8 cellular contexts compared by ENCODE assay signal in the genomic region with DNA sequence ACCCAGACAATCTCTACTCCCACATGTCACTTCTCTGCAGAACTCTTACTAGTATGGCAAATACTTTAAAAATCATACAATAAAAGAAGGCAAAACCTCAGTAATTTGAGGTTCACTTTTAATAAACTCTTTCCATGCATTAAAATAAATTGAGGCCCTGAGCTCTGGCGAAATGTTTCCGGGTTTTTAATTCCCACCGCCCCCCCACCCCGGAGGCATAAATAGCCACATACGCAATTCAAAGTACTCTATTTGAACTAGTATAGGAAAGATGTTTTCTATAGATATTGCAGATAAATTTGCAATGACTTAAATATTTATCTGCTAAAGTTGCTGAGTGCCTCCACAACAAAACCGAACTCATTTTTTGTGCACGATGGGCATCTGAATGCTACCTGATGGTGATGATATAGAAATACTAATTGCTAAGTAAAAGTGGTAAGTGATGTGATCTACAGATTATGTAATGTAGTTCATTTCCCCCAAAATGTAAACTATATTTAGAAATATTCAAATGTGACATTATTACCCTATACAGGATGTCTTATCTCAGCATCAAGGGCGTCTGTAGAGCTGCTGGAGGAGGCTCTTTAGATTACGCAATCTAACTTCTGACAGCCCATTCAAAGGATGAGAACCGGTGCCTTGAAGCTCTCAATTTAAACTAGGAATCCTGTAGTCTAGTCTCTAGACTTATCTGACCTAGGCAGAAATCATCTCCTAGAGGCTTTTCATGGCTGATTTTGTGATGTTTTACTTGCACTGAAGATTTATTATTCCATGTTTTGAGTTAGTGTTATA. TPM values are rescaled to one million over a fixed set of nuclear protein-coding genes. Genes with fewer than 3 reads are reported as not detected.
A peak's percentile ranks its signal among the peaks of the same experiment; 100 is the strongest.
DNase-seq lines count a peak whose midpoint lies in the region; ATAC-seq, FAIRE-seq and TF ChIP-seq lines count a peak whose summit lies in the region.

No MANE protein-coding gene starts in this region.

- peak overlapping the region; percentile 94 to 96 for H3K27ac ChIP-seq in A549
- H3K27ac ChIP-seq in Peyer's patch = peak overlapping the region; percentile 97 to 100 (median 99)
- peak overlapping the region; percentile 92 to 96 for H3K27ac ChIP-seq in coronary artery

- H3K27ac Mint-ChIP-seq in nephron = peak overlapping the region; percentile 84 to 94 (median 94)

- TF ChIP-seq CTCF in A549 (IDR thresholded peaks at IDR 0.05) (no peak), Peyer's patch (IDR thresholded peaks at IDR 0.05) (no peak), coronary artery (IDR thresholded peaks at IDR 0.05) (no peak), nephron (IDR thresholded peaks at IDR 0.05; ENCODE audit: unreplicated experiment in 3 of 3) (no peak)

- DNase-seq in A549 (ENCODE audit: low read depth in 1 of 2, low spot score in 1 of 2) = peak in 1 of 2 experiments; percentile 69
- peak in 1 of 3 donors; percentile 28 for DNase-seq in Peyer's patch
- DNase-seq in coronary artery (ENCODE audit: low spot score) = no peak
- no peak for DNase-seq in hippocampal formation (lab: John Stamatoyannopoulos, UW)
- no peak for DNase-seq in ACHN

- no peak overlapping the region for H3K4me3 ChIP-seq in A549
- peak overlapping the region in 2 of 4 donors; percentile 58 to 67 for H3K4me3 ChIP-seq in Peyer's patch
- peak overlapping the region; percentile 67 for H3K4me3 ChIP-seq in coronary artery

- H3K9me3 Mint-ChIP-seq in nephron = no peaks in the 10 kb centered on the region

- TF ChIP-seq EP300 in A549 (IDR thresholded peaks at IDR 0.05) = no peak

- in situ Hi-C loops in ACHN (cut with HindIII; ENCODE audit: low pct_ligation_motif_present, low pct_unique_long_range_greater_than_20kb, low sequenced_read_pairs) = no loop called here

- peak in 1 of 2 experiments; percentile 4; a peak in 1 of 6 replicates for ATAC-seq in A549
- ATAC-seq in GM18505 (IDR thresholded peaks at IDR 0.05; ENCODE audit: unreplicated experiment) = no peak
- no peak for ATAC-seq in GM18502 (IDR thresholded peaks at IDR 0.05; ENCODE audit: poor library complexity, unreplicated experiment)

- H3K36me3 ChIP-seq in Peyer's patch = peaks cover 0 to under 1% (median 0%) of the 10 kb centered on the region in 3 donors

- CTCF ChIA-PET in A549 (lab: Yijun Ruan, JAX) = interaction anchor here (0.5 to 11.3 kb wide), 11 partner anchors 9 to 492 kb away, joined by 3 to 76 read pairs (median 4); a partner anchor contains a TSS

- no peak for FAIRE-seq in A549 (lab: Jason Lieb, UNC)

- 36% methylated on average over 10 of the region's 10 CpGs for WGBS in A549 (ENCODE audit: missing lambda C conversion rate)

- H3K4me2 ChIP-seq in A549 = peak overlapping the region; percentile 96

- POLR2A ChIA-PET in A549 (lab: Yijun Ruan, JAX) = interaction anchor here (0.8 to 4.7 kb wide), 9 partner anchors 10 to 482 kb away, joined by 3 to 50 read pairs (median 8); a partner anchor contains a TSS

- H3K36me3 Mint-ChIP-seq in nephron (ENCODE audit: low read depth) = peaks cover 32% of the 10 kb centered on the region

- H3K4me3 Mint-ChIP-seq in nephron = peak overlapping the region; percentile 81 to 84 (median 82)

- no peak for TF ChIP-seq RAD21 in A549 (conservative IDR thresholded peaks at IDR 0.05 in 1 of 2, IDR thresholded peaks at IDR 0.05 in 1 of 2)

- no peaks in the 10 kb centered on the region for H3K27me3 ChIP-seq in Peyer's patch

- H3K4me1 ChIP-seq in A549 = peaks cover 58% of the 10 kb centered on the region
- H3K4me1 ChIP-seq in Peyer's patch = peaks cover 0 to 46% (median 27%) of the 10 kb centered on the region in 4 donors

- H3K9me3 ChIP-seq in A549 (no peaks in the 10 kb centered on the region), Peyer's patch (no peaks in the 10 kb centered on the region)

- peaks cover 58% of the 10 kb centered on the region for H3K4me1 Mint-ChIP-seq in nephron

- H3K27me3 Mint-ChIP-seq in nephron (ENCODE audit: low read depth) = no peaks in the 10 kb centered on the region

- no peak for TF ChIP-seq POLR2A in A549 (IDR thresholded peaks at IDR 0.05; ENCODE audit: low read length)
- TF ChIP-seq POLR2A in GM18505 (IDR thresholded peaks at IDR 0.05; ENCODE audit: borderline replicate concordance, extremely low read depth, insufficient read depth, insufficient read length) = peak; percentile 20
- no peak for TF ChIP-seq POLR2A in Peyer's patch (IDR thresholded peaks at IDR 0.05)

TF ChIP-seq in A549, 52 proteins besides CTCF, POLR2A, EP300 and RAD21 (continues in another document):
- TF ChIP-seq CHD2 (IDR thresholded peaks at IDR 0.05; ENCODE audit: low read length, partially characterized antibody) (no peak), ZNF302 (CRISPR knock-in tag; IDR thresholded peaks at IDR 0.05) (no peak), JUNB (IDR thresholded peaks at IDR 0.05) (no peak), MAZ (IDR thresholded peaks at IDR 0.05; ENCODE audit: borderline replicate concordance, low read depth, low read length) (no peak), HOXB13 (CRISPR knock-in tag; IDR thresholded peaks at IDR 0.05; ENCODE audit: low read depth) (no peak), HOXA7 (CRISPR knock-in tag; IDR thresholded peaks at IDR 0.05) (peak; percentile 95), ZSCAN20 (CRISPR knock-in tag; IDR thresholded peaks at IDR 0.05) (no peak), RCOR1 (IDR thresholded peaks at IDR 0.05; ENCODE audit: low read depth, low read length) (no peak), CEBPB (IDR thresholded peaks at IDR 0.05) (peak; percentile 96 to 99), TFCP2L1 (CRISPR knock-in tag; IDR thresholded peaks at IDR 0.05) (no peak), RARB (CRISPR knock-in tag; IDR thresholded peaks at IDR 0.05) (no peak), ZFP36 (IDR thresholded peaks at IDR 0.05; ENCODE audit: borderline replicate concordance, partially characterized antibody) (no peak), PHF8 (IDR thresholded peaks at IDR 0.05; ENCODE audit: borderline replicate concordance, low read depth) (no peak), JUN (IDR thresholded peaks at IDR 0.05) (0 out of 5 replicates have a peak, but pooled peaks of 1 of the 2 experiments have one; percentile 13), RFX5 (IDR thresholded peaks at IDR 0.05) (no peak)
- TF ChIP-seq, protein P1, sequence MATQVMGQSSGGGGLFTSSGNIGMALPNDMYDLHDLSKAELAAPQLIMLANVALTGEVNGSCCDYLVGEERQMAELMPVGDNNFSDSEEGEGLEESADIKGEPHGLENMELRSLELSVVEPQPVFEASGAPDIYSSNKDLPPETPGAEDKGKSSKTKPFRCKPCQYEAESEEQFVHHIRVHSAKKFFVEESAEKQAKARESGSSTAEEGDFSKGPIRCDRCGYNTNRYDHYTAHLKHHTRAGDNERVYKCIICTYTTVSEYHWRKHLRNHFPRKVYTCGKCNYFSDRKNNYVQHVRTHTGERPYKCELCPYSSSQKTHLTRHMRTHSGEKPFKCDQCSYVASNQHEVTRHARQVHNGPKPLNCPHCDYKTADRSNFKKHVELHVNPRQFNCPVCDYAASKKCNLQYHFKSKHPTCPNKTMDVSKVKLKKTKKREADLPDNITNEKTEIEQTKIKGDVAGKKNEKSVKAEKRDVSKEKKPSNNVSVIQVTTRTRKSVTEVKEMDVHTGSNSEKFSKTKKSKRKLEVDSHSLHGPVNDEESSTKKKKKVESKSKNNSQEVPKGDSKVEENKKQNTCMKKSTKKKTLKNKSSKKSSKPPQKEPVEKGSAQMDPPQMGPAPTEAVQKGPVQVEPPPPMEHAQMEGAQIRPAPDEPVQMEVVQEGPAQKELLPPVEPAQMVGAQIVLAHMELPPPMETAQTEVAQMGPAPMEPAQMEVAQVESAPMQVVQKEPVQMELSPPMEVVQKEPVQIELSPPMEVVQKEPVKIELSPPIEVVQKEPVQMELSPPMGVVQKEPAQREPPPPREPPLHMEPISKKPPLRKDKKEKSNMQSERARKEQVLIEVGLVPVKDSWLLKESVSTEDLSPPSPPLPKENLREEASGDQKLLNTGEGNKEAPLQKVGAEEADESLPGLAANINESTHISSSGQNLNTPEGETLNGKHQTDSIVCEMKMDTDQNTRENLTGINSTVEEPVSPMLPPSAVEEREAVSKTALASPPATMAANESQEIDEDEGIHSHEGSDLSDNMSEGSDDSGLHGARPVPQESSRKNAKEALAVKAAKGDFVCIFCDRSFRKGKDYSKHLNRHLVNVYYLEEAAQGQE (IDR thresholded peaks at IDR 0.05) = no peak
- TF ChIP-seq, protein P2, sequence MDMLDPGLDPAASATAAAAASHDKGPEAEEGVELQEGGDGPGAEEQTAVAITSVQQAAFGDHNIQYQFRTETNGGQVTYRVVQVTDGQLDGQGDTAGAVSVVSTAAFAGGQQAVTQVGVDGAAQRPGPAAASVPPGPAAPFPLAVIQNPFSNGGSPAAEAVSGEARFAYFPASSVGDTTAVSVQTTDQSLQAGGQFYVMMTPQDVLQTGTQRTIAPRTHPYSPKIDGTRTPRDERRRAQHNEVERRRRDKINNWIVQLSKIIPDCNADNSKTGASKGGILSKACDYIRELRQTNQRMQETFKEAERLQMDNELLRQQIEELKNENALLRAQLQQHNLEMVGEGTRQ (IDR thresholded peaks at IDR 0.05) = no peak
- TF ChIP-seq, protein P3, sequence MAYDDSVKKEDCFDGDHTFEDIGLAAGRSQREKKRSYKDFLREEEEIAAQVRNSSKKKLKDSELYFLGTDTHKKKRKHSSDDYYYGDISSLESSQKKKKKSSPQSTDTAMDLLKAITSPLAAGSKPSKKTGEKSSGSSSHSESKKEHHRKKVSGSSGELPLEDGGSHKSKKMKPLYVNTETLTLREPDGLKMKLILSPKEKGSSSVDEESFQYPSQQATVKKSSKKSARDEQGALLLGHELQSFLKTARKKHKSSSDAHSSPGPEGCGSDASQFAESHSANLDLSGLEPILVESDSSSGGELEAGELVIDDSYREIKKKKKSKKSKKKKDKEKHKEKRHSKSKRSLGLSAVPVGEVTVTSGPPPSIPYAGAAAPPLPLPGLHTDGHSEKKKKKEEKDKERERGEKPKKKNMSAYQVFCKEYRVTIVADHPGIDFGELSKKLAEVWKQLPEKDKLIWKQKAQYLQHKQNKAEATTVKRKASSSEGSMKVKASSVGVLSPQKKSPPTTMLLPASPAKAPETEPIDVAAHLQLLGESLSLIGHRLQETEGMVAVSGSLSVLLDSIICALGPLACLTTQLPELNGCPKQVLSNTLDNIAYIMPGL (CRISPR knock-in tag; IDR thresholded peaks at IDR 0.05; ENCODE audit: borderline replicate concordance) = no peak; the same call in none of the 2 replicates
- TF ChIP-seq, protein P4, sequence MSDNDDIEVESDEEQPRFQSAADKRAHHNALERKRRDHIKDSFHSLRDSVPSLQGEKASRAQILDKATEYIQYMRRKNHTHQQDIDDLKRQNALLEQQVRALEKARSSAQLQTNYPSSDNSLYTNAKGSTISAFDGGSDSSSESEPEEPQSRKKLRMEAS (IDR thresholded peaks at IDR 0.05) = no peak

RNA-seq across cellular contexts. Expression of a gene that starts 8.6 kb away (rescaled TPM):
- 38.2 and 53.5 TPM in 2 replicates for polyA plus RNA-seq in A549 (2011; rRNA removed)
- polyA plus RNA-seq in A549 (2012; cell fraction: cytosol; rRNA removed) = 79.4 and 99.0 TPM in 2 replicates
- polyA plus RNA-seq in A549 (2012; cell fraction: nucleus; rRNA removed) = 131 and 168 TPM in 2 replicates
- 42.7 to 53.5 TPM (median 53.0 TPM) in 3 replicates for polyA plus RNA-seq in A549 (2017; fragmentation: RNase III; extraction: RNeasy Plus Mini Kit Qiagen cat#74134 plus additional on column Dnase treatment)
- 76.2 and 82.0 TPM in 2 replicates for polyA minus RNA-seq in A549 (2011; rRNA and poly(A)+ RNA removed)
- 10 to 100 TPM; 73.4 to 99.6 (median 86.5) TPM for total RNA-seq in Peyer's patch
